ENCODE assay signal across 20 cellular contexts in the genomic region with DNA sequence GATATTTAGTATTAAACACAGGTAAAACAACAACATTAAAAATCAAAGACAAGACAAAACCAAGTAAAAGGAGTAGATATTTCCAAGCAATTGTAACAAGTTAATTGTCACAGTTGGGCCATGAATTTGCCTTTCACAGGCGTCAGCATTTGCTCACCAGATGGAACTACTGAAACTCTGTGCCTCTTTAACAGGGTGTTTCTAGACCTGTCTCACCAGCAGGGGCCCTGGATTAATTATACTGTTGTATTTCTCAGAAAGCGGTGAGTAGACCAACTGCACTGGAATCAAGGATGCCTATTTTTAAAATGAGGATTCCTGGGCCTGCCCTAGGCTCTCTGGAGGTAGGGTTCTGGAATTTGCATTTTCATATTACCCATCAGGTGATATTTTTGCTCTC.
"Had no signal": no experiment of that assay in that cellular context is flagged by ENCODE, and none has a peak within 500 bp of the region (broad histone marks: within the 10 kb centered on the region; RNA-seq: fewer than 3 reads in every experiment).

No MANE protein-coding gene starts in this region.

- H3K9me3 ChIP-seq: MG63 had no signal

- DNase-seq: activated CD4-positive, alpha-beta memory T cell treated with anti-CD3 and anti-CD28 coated beads for 36 hours; activated CD4-positive, alpha-beta T cell treated with anti-CD3 and anti-CD28 coated beads, Interleukin-2, amount 10 ng/mL, durations not matched to agents 7 days and 5 days; activated CD4-positive, CD25-positive, alpha-beta regulatory T cell; activated CD8-positive, alpha-beta memory T cell treated with anti-CD3 and anti-CD28 coated beads for 24 hours; activated effector memory CD4-positive, alpha-beta T cell treated with anti-CD3 and anti-CD28 coated beads, Interleukin-2, amount 50 U/mL, for 16 hours; activated naive CD4-positive, alpha-beta T cell treated with anti-CD3 and anti-CD28 coated beads for 36 hours; activated T-cell treated with anti-CD3 and anti-CD28 coated beads, Interleukin-2, amount 50 U/mL, for 4 hours; brain microvascular endothelial cell; MG63; MV-4-11; NCI-H1105; NCI-H1436; NCI-H1930; NCI-H2107; T-cell; T-helper 2 cell; T1000 had no signal

- H3K27ac ChIP-seq: brain microvascular endothelial cell, cardiac muscle cell, SK-N-MC had no signal

- H3K27me3 ChIP-seq: brain microvascular endothelial cell, cardiac muscle cell, MG63 had no signal

- H3K4me3 ChIP-seq: cardiac muscle cell, MG63, SK-N-MC had no signal

- ATAC-seq: activated T-cell treated with anti-CD3 and anti-CD28 coated beads, Interleukin-2, amount 50 U/mL, for 4 hours; Right ventricle myocardium inferior; T-cell had no signal

- H3K36me3 ChIP-seq: brain microvascular endothelial cell, cardiac muscle cell, MG63 had no signal
